Comparison of ENCODE assay signal across 1 cellular context in the genomic region with DNA sequence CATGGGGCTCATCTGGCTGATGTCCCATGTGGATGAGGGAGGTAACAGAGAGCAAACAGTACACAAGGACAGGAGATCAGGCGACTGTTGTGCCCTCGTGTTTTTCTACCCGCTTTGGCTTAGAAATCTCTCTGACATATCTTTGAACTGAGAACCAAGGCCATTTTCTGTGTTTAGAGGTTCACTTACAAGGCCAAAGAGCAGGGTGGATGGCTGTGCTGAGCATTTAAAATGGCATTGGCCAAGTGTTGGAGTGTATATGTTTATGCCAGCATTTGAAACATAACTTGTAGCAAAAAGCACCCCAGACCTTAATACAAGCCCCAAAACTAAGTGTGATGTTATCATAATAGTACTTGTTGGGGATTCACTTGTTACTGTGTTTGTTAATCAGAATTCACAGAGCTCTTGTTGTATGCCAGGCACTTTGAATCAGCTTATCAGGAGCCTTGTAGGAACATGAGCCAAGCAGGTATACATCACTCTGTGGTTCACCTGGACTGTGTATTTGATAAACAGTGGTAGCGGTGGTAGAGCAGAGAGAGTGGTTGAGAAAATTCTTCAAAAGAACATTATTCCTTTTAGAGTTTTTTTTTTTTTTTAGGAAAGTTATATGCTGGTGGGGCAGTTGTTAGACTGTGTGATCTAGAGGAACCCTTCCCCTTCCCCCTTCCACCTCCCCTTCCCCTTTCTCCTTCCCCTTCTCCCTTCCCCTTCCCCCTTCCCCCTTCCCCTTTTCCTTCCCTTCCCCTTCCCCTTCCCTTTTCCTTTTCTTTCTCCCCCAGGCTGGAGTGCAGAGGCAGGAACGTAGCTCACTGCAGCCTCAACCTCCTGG.
TF ChIP-seq lines count a peak whose summit lies in the region.

No MANE protein-coding gene starts in this region.

TF ChIP-seq in HepG2, 621 proteins besides CTCF, POLR2A, EP300 and RAD21 (continued from another document and continues in another):
- TF ChIP-seq, protein P1, sequence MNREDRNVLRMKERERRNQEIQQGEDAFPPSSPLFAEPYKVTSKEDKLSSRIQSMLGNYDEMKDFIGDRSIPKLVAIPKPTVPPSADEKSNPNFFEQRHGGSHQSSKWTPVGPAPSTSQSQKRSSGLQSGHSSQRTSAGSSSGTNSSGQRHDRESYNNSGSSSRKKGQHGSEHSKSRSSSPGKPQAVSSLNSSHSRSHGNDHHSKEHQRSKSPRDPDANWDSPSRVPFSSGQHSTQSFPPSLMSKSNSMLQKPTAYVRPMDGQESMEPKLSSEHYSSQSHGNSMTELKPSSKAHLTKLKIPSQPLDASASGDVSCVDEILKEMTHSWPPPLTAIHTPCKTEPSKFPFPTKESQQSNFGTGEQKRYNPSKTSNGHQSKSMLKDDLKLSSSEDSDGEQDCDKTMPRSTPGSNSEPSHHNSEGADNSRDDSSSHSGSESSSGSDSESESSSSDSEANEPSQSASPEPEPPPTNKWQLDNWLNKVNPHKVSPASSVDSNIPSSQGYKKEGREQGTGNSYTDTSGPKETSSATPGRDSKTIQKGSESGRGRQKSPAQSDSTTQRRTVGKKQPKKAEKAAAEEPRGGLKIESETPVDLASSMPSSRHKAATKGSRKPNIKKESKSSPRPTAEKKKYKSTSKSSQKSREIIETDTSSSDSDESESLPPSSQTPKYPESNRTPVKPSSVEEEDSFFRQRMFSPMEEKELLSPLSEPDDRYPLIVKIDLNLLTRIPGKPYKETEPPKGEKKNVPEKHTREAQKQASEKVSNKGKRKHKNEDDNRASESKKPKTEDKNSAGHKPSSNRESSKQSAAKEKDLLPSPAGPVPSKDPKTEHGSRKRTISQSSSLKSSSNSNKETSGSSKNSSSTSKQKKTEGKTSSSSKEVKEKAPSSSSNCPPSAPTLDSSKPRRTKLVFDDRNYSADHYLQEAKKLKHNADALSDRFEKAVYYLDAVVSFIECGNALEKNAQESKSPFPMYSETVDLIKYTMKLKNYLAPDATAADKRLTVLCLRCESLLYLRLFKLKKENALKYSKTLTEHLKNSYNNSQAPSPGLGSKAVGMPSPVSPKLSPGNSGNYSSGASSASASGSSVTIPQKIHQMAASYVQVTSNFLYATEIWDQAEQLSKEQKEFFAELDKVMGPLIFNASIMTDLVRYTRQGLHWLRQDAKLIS (CRISPR knock-in tag; IDR thresholded peaks at IDR 0.05), result 0 out of 2 replicates have a peak, but pooled peaks have one; percentile 45
- TF ChIP-seq SALL2 (CRISPR knock-in tag; IDR thresholded peaks at IDR 0.05) (no peak), ZFP36L1 (CRISPR knock-in tag; IDR thresholded peaks at IDR 0.05) (no peak), ZNF883 (CRISPR knock-in tag; IDR thresholded peaks at IDR 0.05; ENCODE audit: not compliant biosample characterization) (no peak), LCORL (IDR thresholded peaks at IDR 0.05) (no peak), LCORL (CRISPR knock-in tag; IDR thresholded peaks at IDR 0.05) (peak; percentile 97), TARDBP (CRISPR knock-in tag; IDR thresholded peaks at IDR 0.05) (peak; percentile 93), ZNF850 (CRISPR knock-in tag; conservative IDR thresholded peaks at IDR 0.05) (no peak), ZNF577 (CRISPR knock-in tag; IDR thresholded peaks at IDR 0.05; ENCODE audit: borderline replicate concordance, low read depth) (no peak), ZNF101 (CRISPR knock-in tag; IDR thresholded peaks at IDR 0.05; ENCODE audit: borderline replicate concordance, low read depth) (no peak), ZNF678 (CRISPR knock-in tag; IDR thresholded peaks at IDR 0.05) (no peak), TCF7 (IDR thresholded peaks at IDR 0.05; ENCODE audit: low read depth) (peak; percentile 83), ZBTB21 (CRISPR knock-in tag; IDR thresholded peaks at IDR 0.05) (peak; percentile 13; the same call in 1 of the 2 replicates), SRSF4 (IDR thresholded peaks at IDR 0.05; ENCODE audit: low read depth, low read length, poor library complexity, severe bottlenecking) (no peak), GATA4 (IDR thresholded peaks at IDR 0.05; ENCODE audit: borderline replicate concordance, low read depth) (peak; percentile 57; the same call in 1 of the 2 replicates), SIN3B (IDR thresholded peaks at IDR 0.05; ENCODE audit: low read length) (no peak), ZNF484 (CRISPR knock-in tag; IDR thresholded peaks at IDR 0.05; ENCODE audit: borderline replicate concordance, low read depth) (no peak), DNMT3B (CRISPR knock-in tag; conservative IDR thresholded peaks at IDR 0.05) (peak; percentile 90), ZSCAN29 (CRISPR knock-in tag; conservative IDR thresholded peaks at IDR 0.05) (peak; percentile 97), MEIS2 (CRISPR knock-in tag; IDR thresholded peaks at IDR 0.05) (peak; percentile 96; the same call in 1 of the 2 replicates), ZNF292 (CRISPR knock-in tag; IDR thresholded peaks at IDR 0.05; ENCODE audit: borderline replicate concordance, low read depth) (peak; percentile 94; the same call in 1 of the 2 replicates), ZNF335 (CRISPR knock-in tag; IDR thresholded peaks at IDR 0.05) (peak; percentile 76; the same call in 1 of the 2 replicates), KMT2B (CRISPR knock-in tag; IDR thresholded peaks at IDR 0.05) (peak; percentile 81), ZNF3 (CRISPR knock-in tag; IDR thresholded peaks at IDR 0.05) (peak; percentile 61; the same call in 1 of the 2 replicates), ZNF569 (CRISPR knock-in tag; IDR thresholded peaks at IDR 0.05; ENCODE audit: borderline replicate concordance) (no peak), HMG20A (CRISPR knock-in tag; IDR thresholded peaks at IDR 0.05; ENCODE audit: borderline replicate concordance) (peak; percentile 88; the same call in 1 of the 2 replicates), CENPX (CRISPR knock-in tag; IDR thresholded peaks at IDR 0.05) (no peak), ZNF44 (CRISPR knock-in tag; IDR thresholded peaks at IDR 0.05) (peak; percentile 62; the same call in 1 of the 2 replicates), ZNF614 (CRISPR knock-in tag; IDR thresholded peaks at IDR 0.05; ENCODE audit: borderline replicate concordance) (peak; percentile 98), HMG20B (CRISPR knock-in tag; conservative IDR thresholded peaks at IDR 0.05) (peak; percentile 77; the same call in 1 of the 2 replicates), TSC22D2 (CRISPR knock-in tag; IDR thresholded peaks at IDR 0.05; ENCODE audit: borderline replicate concordance) (peak; percentile 63; the same call in 1 of the 2 replicates), SNRNP70 (IDR thresholded peaks at IDR 0.05; ENCODE audit: low read depth, low read length) (no peak), ZFX (CRISPR knock-in tag; IDR thresholded peaks at IDR 0.05; ENCODE audit: low read depth) (peak; percentile 73)
- TF ChIP-seq, protein P2, sequence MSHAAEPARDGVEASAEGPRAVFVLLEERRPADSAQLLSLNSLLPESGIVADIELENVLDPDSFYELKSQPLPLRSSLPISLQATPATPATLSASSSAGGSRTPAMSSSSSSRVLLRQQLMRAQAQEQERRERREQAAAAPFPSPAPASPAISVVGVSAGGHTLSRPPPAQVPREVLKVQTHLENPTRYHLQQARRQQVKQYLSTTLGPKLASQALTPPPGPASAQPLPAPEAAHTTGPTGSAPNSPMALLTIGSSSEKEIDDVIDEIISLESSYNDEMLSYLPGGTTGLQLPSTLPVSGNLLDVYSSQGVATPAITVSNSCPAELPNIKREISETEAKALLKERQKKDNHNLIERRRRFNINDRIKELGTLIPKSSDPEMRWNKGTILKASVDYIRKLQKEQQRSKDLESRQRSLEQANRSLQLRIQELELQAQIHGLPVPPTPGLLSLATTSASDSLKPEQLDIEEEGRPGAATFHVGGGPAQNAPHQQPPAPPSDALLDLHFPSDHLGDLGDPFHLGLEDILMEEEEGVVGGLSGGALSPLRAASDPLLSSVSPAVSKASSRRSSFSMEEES (CRISPR knock-in tag; IDR thresholded peaks at IDR 0.05), result peak; percentile 99
- TF ChIP-seq, protein P3, sequence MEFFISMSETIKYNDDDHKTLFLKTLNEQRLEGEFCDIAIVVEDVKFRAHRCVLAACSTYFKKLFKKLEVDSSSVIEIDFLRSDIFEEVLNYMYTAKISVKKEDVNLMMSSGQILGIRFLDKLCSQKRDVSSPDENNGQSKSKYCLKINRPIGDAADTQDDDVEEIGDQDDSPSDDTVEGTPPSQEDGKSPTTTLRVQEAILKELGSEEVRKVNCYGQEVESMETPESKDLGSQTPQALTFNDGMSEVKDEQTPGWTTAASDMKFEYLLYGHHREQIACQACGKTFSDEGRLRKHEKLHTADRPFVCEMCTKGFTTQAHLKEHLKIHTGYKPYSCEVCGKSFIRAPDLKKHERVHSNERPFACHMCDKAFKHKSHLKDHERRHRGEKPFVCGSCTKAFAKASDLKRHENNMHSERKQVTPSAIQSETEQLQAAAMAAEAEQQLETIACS (CRISPR knock-in tag; IDR thresholded peaks at IDR 0.05), result no peak
- TF ChIP-seq, protein P4, sequence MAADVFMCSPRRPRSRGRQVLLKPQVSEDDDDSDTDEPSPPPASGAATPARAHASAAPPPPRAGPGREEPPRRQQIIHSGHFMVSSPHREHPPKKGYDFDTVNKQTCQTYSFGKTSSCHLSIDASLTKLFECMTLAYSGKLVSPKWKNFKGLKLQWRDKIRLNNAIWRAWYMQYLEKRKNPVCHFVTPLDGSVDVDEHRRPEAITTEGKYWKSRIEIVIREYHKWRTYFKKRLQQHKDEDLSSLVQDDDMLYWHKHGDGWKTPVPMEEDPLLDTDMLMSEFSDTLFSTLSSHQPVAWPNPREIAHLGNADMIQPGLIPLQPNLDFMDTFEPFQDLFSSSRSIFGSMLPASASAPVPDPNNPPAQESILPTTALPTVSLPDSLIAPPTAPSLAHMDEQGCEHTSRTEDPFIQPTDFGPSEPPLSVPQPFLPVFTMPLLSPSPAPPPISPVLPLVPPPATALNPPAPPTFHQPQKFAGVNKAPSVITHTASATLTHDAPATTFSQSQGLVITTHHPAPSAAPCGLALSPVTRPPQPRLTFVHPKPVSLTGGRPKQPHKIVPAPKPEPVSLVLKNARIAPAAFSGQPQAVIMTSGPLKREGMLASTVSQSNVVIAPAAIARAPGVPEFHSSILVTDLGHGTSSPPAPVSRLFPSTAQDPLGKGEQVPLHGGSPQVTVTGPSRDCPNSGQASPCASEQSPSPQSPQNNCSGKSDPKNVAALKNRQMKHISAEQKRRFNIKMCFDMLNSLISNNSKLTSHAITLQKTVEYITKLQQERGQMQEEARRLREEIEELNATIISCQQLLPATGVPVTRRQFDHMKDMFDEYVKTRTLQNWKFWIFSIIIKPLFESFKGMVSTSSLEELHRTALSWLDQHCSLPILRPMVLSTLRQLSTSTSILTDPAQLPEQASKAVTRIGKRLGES (CRISPR knock-in tag; IDR thresholded peaks at IDR 0.05; ENCODE audit: borderline replicate concordance), result no peak
- TF ChIP-seq, protein P5, sequence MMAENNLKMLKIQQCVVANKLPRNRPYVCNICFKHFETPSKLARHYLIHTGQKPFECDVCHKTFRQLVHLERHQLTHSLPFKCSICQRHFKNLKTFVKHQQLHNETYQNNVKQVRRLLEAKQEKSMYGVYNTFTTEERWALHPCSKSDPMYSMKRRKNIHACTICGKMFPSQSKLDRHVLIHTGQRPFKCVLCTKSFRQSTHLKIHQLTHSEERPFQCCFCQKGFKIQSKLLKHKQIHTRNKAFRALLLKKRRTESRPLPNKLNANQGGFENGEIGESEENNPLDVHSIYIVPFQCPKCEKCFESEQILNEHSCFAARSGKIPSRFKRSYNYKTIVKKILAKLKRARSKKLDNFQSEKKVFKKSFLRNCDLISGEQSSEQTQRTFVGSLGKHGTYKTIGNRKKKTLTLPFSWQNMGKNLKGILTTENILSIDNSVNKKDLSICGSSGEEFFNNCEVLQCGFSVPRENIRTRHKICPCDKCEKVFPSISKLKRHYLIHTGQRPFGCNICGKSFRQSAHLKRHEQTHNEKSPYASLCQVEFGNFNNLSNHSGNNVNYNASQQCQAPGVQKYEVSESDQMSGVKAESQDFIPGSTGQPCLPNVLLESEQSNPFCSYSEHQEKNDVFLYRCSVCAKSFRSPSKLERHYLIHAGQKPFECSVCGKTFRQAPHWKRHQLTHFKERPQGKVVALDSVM (CRISPR knock-in tag; IDR thresholded peaks at IDR 0.05), result no peak
- TF ChIP-seq, protein P6, sequence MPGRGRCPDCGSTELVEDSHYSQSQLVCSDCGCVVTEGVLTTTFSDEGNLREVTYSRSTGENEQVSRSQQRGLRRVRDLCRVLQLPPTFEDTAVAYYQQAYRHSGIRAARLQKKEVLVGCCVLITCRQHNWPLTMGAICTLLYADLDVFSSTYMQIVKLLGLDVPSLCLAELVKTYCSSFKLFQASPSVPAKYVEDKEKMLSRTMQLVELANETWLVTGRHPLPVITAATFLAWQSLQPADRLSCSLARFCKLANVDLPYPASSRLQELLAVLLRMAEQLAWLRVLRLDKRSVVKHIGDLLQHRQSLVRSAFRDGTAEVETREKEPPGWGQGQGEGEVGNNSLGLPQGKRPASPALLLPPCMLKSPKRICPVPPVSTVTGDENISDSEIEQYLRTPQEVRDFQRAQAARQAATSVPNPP (CRISPR knock-in tag; IDR thresholded peaks at IDR 0.05), result no peak
- TF ChIP-seq, protein P7, sequence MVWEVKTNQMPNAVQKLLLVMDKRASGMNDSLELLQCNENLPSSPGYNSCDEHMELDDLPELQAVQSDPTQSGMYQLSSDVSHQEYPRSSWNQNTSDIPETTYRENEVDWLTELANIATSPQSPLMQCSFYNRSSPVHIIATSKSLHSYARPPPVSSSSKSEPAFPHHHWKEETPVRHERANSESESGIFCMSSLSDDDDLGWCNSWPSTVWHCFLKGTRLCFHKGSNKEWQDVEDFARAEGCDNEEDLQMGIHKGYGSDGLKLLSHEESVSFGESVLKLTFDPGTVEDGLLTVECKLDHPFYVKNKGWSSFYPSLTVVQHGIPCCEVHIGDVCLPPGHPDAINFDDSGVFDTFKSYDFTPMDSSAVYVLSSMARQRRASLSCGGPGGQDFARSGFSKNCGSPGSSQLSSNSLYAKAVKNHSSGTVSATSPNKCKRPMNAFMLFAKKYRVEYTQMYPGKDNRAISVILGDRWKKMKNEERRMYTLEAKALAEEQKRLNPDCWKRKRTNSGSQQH (CRISPR knock-in tag; IDR thresholded peaks at IDR 0.05; ENCODE audit: low read depth), result peak; percentile 84
